Comparison of ENCODE assay signal across 17 cellular contexts in the genomic region with DNA sequence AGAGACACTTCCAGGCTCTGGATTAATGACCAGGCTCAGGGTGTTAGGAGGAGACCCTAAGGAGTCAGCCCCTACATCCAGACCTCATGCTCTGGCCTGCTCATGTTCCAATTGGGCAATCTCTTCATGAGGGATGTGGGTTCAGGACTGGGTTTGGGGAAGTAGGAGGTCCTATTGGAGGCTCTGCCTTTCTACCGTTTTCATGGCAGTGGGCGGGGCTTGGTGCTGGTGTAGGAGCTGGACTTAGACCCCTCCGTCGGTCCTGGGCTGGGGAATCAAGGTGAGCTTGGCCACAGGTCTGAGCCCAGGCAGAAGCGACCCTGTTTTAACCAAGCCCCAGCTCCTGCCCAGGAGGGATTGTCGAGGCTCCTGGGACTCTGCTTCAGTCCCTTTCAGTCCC.
"Had no signal": no experiment of that assay in that cellular context is flagged by ENCODE, and none has a peak within 500 bp of the region (broad histone marks: within the 10 kb centered on the region; RNA-seq: fewer than 3 reads in every experiment).

No MANE protein-coding gene starts in this region.

- H3K4me3 ChIP-seq: adrenal gland, esophagus squamous epithelium, prostate gland, smooth muscle cell had no signal

- H3K27ac ChIP-seq: prostate gland had no signal

- H3K27me3 ChIP-seq: adrenal gland had no signal

- FAIRE-seq: endothelial cell of umbilical vein, TTC549 had no signal

- DNase-seq: activated CD4-positive, alpha-beta memory T cell treated with anti-CD3 and anti-CD28 coated beads, Interleukin-2, amount 10 ng/mL, durations not matched to agents 7 days and 5 days; activated CD4-positive, alpha-beta T cell treated with anti-CD3 and anti-CD28 coated beads for 4 hours; activated effector memory CD4-positive, alpha-beta T cell treated with anti-CD3 and anti-CD28 coated beads, Interleukin-2, amount 50 U/mL, for 16 hours; activated T-cell treated with anti-CD3 and anti-CD28 coated beads, Interleukin-2, amount 50 U/mL, for 48 hours; central memory CD4-positive, alpha-beta T cell; cortex of kidney; effector CD8-positive, alpha-beta T cell; esophagus squamous epithelium; right cardiac atrium; stimulated activated naive CD8-positive, alpha-beta T cell treated with anti-CD3 and anti-CD28 coated beads, Interleukin-15, amount 100 ng/mL, for 72 hours; T-helper 2 cell had no signal

- H3K9me3 ChIP-seq: adrenal gland, esophagus squamous epithelium, prostate gland had no signal

- H3K4me1 ChIP-seq: adrenal gland, prostate gland had no signal

- ATAC-seq: right cardiac atrium; stimulated activated naive CD8-positive, alpha-beta T cell treated with anti-CD3 and anti-CD28 coated beads, Interleukin-15, amount 100 ng/mL, for 72 hours; WTC11 had no signal

- H3K36me3 ChIP-seq: adrenal gland, esophagus squamous epithelium, prostate gland had no signal
